12 cellular contexts compared by ENCODE assay signal in genomic region chr9:137031904-137032639, GRCh38. TPM values are rescaled to one million over a fixed set of nuclear protein-coding genes. Genes with fewer than 3 reads are reported as not detected.
A peak's percentile ranks its signal among the peaks of the same experiment; 100 is the strongest.
DNase-seq lines count a peak whose midpoint lies in the region; ATAC-seq lines count a peak whose summit lies in the region.
"Had no signal": no experiment of that assay in that cellular context is flagged by ENCODE, and none has a peak within 500 bp of the region (broad histone marks: within the 10 kb centered on the region; RNA-seq: fewer than 3 reads in every experiment).

TSS of gene FUT7 (minus strand) at chr9:137032088. CDS start at chr9:137031991, 97 bp downstream.

- H3K4me1 ChIP-seq in effector memory CD4-positive, alpha-beta T cell (ENCODE audit: control insufficient read depth, insufficient read depth, low read length, poor library complexity, severe bottlenecking), result peaks cover 65% of the 10 kb centered on the region

- H3K36me3 Mint-ChIP-seq in T-cell, result no peaks in the 10 kb centered on the region

- DNase-seq in stimulated activated naive CD4-positive, alpha-beta T cell treated with Interleukin-2 at 50 U/mL for 16 hours (lab: John Stamatoyannopoulos, UW), result peak; percentile 50
- no peak for DNase-seq in stimulated activated naive CD4-positive, alpha-beta T cell (lab: John Stamatoyannopoulos, UW)
- DNase-seq in T-cell (peak in 11 of 34 experiments; percentile 19 to 43 (median 32)), nucleus accumbens (lab: John Stamatoyannopoulos, UW) (no peak), left colon (no peak), HK-2 (ENCODE audit: unreplicated experiment) (no peak)
- peak in 1 of 3 donors; percentile 17 for DNase-seq in effector memory CD4-positive, alpha-beta T cell
- DNase-seq: NCI-H1092 had no signal

- H3K27ac Mint-ChIP-seq in T-cell, result peak within 1 kb of the TSS; percentile 91 to 92
- H3K27ac Mint-ChIP-seq: nephron had no signal

- POLR2A ChIA-PET in T-cell (lab: Charles Lee), result no interaction called here

- peak within 1 kb of the TSS; percentile 73 to 82 (median 74) for H3K4me3 Mint-ChIP-seq in T-cell

- no peak for ATAC-seq in T-cell (replicated peaks in 1 of 4)
- ATAC-seq in left colon, result no peak
- ATAC-seq in HG03135 (IDR thresholded peaks at IDR 0.05; ENCODE audit: unreplicated experiment), result no peak

- H3K27me3 Mint-ChIP-seq in T-cell, result no peaks in the 10 kb centered on the region

- CTCF ChIA-PET in T-cell (lab: Charles Lee), result interaction anchor here in 1 of 2 donors (0.6 to 1.1 kb wide), 6 partner anchors 15 to 101 kb away, joined by 3 to 5 read pairs (median 3); no protein-coding TSS in a partner anchor

- H3K9me3 Mint-ChIP-seq in T-cell, result no peaks in the 10 kb centered on the region
- H3K9me3 Mint-ChIP-seq: nephron had no signal

- H3K9me3 ChIP-seq in effector memory CD4-positive, alpha-beta T cell (ENCODE audit: control insufficient read depth, low read length), result no peaks in the 10 kb centered on the region

- no peaks in the 10 kb centered on the region for H3K27me3 ChIP-seq in effector memory CD4-positive, alpha-beta T cell (replicated peaks; ENCODE audit: control insufficient read depth, insufficient read depth, low read length, poor library complexity, severe bottlenecking)

- intact Hi-C loops in left colon (cut with DNase I, micrococcal nuclease), result no loop called here

- peaks cover 45 to 56% (median 47%) of the 10 kb centered on the region in 3 donors for H3K4me1 Mint-ChIP-seq in T-cell
- H3K4me1 Mint-ChIP-seq: nephron had no signal

- peak within 1 kb of the TSS; percentile 67 for H3K4me3 ChIP-seq in effector memory CD4-positive, alpha-beta T cell (ENCODE audit: insufficient read depth, low read depth, low read length, poor library complexity, severe bottlenecking)
- H3K4me3 ChIP-seq: SK-N-MC had no signal

- H3K27ac ChIP-seq in effector memory CD4-positive, alpha-beta T cell (ENCODE audit: insufficient read depth, low read length, poor library complexity, severe bottlenecking), result peak within 1 kb of the TSS; percentile 61
- H3K27ac ChIP-seq: SK-N-MC had no signal

- no peaks in the 10 kb centered on the region for H3K36me3 ChIP-seq in effector memory CD4-positive, alpha-beta T cell (ENCODE audit: control insufficient read depth, insufficient read depth, low read length)

RNA-seq across cellular contexts. Expression of gene FUT7, which starts in this region (rescaled TPM):
- total RNA-seq in T-cell (1 to 10 TPM; 1.1 to 7.7 (median 5.1) TPM), left colon (not detected)
- total RNA-seq: glomerular endothelial cell had no signal
